ENCODE assay signal across 9 cellular contexts in genomic region chr4:2402053-2402452, GRCh38. TPM values are rescaled to one million over a fixed set of nuclear protein-coding genes. Genes with fewer than 3 reads are reported as not detected.
DNase-seq lines count a peak whose midpoint lies in the region; ATAC-seq and TF ChIP-seq lines count a peak whose summit lies in the region.
"Had no signal": no experiment of that assay in that cellular context is flagged by ENCODE, and none has a peak within 500 bp of the region (broad histone marks: within the 10 kb centered on the region; RNA-seq: fewer than 3 reads in every experiment).

No MANE protein-coding gene starts in this region.

- DNase-seq in NCI-H2029 (lab: John Stamatoyannopoulos, UW): peak; percentile 65
- DNase-seq in NCI-H2029 treated with DMSO at 0.1 percent for 48 hours (lab: John Stamatoyannopoulos, UW): no peak
- no peak for DNase-seq in RWPE2 (ENCODE audit: low spot score)
- DNase-seq in dorsolateral prefrontal cortex: peak; percentile 35 to 84 (median 74)
- peak; percentile 64 for DNase-seq in medulla oblongata (ENCODE audit: extremely low spot score)
- DNase-seq in SKM-1 (lab: John Stamatoyannopoulos, UW; ENCODE audit: unreplicated experiment): no peak

- no peak overlapping the region for H3K4me3 ChIP-seq in RWPE2 (ENCODE audit: severe bottlenecking)
- H3K4me3 ChIP-seq in dorsolateral prefrontal cortex: peak overlapping the region; percentile 21 to 66 (median 48)
- H3K4me3 ChIP-seq: A549 had no signal

- intact Hi-C loops in dorsolateral prefrontal cortex (cut with DNase I): no loop called here

- no peak overlapping the region for H3K27ac ChIP-seq in RWPE2 (ENCODE audit: poor library complexity, severe bottlenecking)
- peak overlapping the region in 54 of 59 donors; percentile 13 to 94 (median 74) for H3K27ac ChIP-seq in dorsolateral prefrontal cortex
- H3K27ac ChIP-seq in temporal lobe (ENCODE audit: low read depth, low read length): peak overlapping the region; percentile 78
- H3K27ac ChIP-seq: A549 had no signal

- no peak for TF ChIP-seq CTCF in RWPE2 (IDR thresholded peaks at IDR 0.05; ENCODE audit: poor library complexity, severe bottlenecking)
- TF ChIP-seq CTCF in dorsolateral prefrontal cortex (IDR thresholded peaks at IDR 0.05 in 54 of 56, conservative IDR thresholded peaks at IDR 0.05 in 2 of 56; ENCODE audit: low read depth in 1 of 56, partially characterized antibody in 56 of 56): peak in 11 of 56 donors; percentile 3 to 31 (median 19)

- no peaks in the 10 kb centered on the region for H3K27me3 ChIP-seq in RWPE2 (ENCODE audit: insufficient read depth, poor library complexity, severe bottlenecking)
- H3K27me3 ChIP-seq in dorsolateral prefrontal cortex: no peaks in the 10 kb centered on the region

- peak; percentile 51 for ATAC-seq in RWPE2 (ENCODE audit: low read depth)
- no peak for ATAC-seq in HG03196 (IDR thresholded peaks at IDR 0.05; ENCODE audit: unreplicated experiment)

- no peaks in the 10 kb centered on the region for H3K9me3 ChIP-seq in RWPE2 (ENCODE audit: severe bottlenecking)
- H3K9me3 ChIP-seq: A549 had no signal

- H3K4me1 ChIP-seq in RWPE2 (ENCODE audit: insufficient read depth, poor library complexity, severe bottlenecking): no peaks in the 10 kb centered on the region

- no peaks in the 10 kb centered on the region for H3K36me3 ChIP-seq in RWPE2 (ENCODE audit: low read depth)

RNA-seq across cellular contexts. Expression of gene ZFYVE28, which starts 16.4 kb away (rescaled TPM):
- total RNA-seq in dorsolateral prefrontal cortex (10 to 100 TPM; 26.2 to 99.8 (median 65.5) TPM), temporal lobe (5.7 TPM)

RNA-seq across cellular contexts. Expression of gene CFAP99, which starts 16.7 kb away (rescaled TPM):
- 1 to 10 TPM in 90 of 120 experiments, under 1 TPM in 30; 0.28 to 3.7 (median 1.4) TPM for total RNA-seq in dorsolateral prefrontal cortex
- total RNA-seq in temporal lobe: not detected

Comparison
In these comparisons a context has a peak if more than half of its experiments do, and no peak if none do; other contexts are left out.
1. DNase-seq: peak in NCI-H2029 (single experiment), dorsolateral prefrontal cortex (10 of 10) and medulla oblongata (single experiment); none in NCI-H2029 treated with DMSO at 0.1 percent for 48 hours (single experiment), RWPE2 (single experiment) and SKM-1 (single experiment).